ENCODE assay signal across 14 cellular contexts in genomic region chr22:31126128-31126868, GRCh38. TPM values are rescaled to one million over a fixed set of nuclear protein-coding genes. Genes with fewer than 3 reads are reported as not detected.
"Had no signal": no experiment of that assay in that cellular context is flagged by ENCODE, and none has a peak within 500 bp of the region (broad histone marks: within the 10 kb centered on the region; RNA-seq: fewer than 3 reads in every experiment).

No MANE protein-coding gene starts in this region.

- DNase-seq: activated CD4-positive, alpha-beta T cell treated with anti-CD3 and anti-CD28 coated beads, Interleukin-2, amount 50 U/mL, for 4 hours; activated effector memory CD4-positive, alpha-beta T cell treated with Interleukin-2 at 50 U/mL for 16 hours; activated T-cell treated with anti-CD3 and anti-CD28 coated beads, Interleukin-2, amount 50 U/mL, for 1 hour; amygdala; effector memory CD4-positive, alpha-beta T cell; kidney glomerular epithelial cell; tibial artery; uterus had no signal

- H2AFZ ChIP-seq: neural progenitor cell had no signal

- H3K27ac ChIP-seq: neural progenitor cell, right atrium auricular region, skin epidermis, tibial artery, uterus had no signal

- H3K27me3 ChIP-seq: neural progenitor cell, right atrium auricular region, tibial artery, uterus had no signal

- H3K9ac ChIP-seq: neural progenitor cell had no signal

- H3K4me3 ChIP-seq: neural progenitor cell, right atrium auricular region, skin epidermis, tibial artery, uterus had no signal

- H3K4me2 ChIP-seq: neural progenitor cell had no signal

- H3K9me3 ChIP-seq: right atrium auricular region, tibial artery, uterus had no signal

- H3K36me3 ChIP-seq: neural progenitor cell, tibial artery, uterus had no signal

RNA-seq across cellular contexts. Expression of gene PLA2G3, which starts 14.0 kb away (rescaled TPM):
- total RNA-seq: epithelial cell of proximal tubule, liver, mesenteric fat pad, right atrium auricular region, uterus had no signal
- polyA plus RNA-seq: liver had no signal
